Comparison of ENCODE assay signal across 1 cellular context in the genomic region with DNA sequence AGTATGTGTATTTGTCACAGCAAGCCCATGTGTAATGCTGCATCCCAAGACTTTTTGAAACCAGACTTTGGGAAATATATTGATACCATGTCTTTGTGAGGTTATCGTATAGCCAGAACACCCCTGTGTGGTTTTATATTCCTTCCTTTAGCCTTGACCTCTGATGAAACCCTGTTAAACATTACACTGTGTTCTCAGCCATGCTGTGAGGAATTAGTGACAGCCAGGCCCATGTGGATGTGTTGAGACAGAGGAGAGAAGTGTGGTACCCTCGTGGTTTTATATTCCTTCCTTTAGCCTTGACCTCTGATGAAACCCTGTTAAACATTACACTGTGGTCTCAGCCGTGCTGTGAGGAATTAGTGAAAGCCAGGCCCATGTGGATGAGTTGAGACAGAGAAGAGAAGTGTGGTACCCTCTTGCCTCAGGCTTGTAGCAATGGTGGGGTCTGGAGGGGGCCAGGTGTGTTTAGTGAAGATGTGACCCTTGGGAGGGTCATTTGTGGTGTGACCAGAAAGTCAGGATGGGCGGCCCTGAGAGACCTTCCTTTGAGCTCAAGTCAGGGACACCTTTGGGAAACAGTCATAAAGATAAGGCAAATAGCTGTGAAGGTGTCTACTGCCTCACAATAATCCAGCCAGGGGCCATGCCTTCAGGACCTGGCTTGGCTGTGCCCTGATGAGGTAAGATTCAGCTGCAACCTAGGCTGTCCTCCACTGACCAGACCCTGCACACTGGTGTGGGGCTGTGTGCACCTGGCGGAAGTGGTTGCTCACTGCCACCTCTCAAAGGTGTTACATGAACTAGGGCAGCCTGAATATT.
TF ChIP-seq lines count a peak whose summit lies in the region.

No MANE protein-coding gene starts in this region.

TF ChIP-seq in IMR-90, 13 proteins besides CTCF, POLR2A, EP300 and RAD21 (continued from another document):
- TF ChIP-seq FOS (IDR thresholded peaks at IDR 0.05; ENCODE audit: low read depth, low read length) = no peak
- no peak for TF ChIP-seq CEBPB (IDR thresholded peaks at IDR 0.05; ENCODE audit: low read depth, low read length)
- no peak for TF ChIP-seq BHLHE40 (IDR thresholded peaks at IDR 0.05; ENCODE audit: low read depth, low read length)
- TF ChIP-seq RFX5 (IDR thresholded peaks at IDR 0.05; ENCODE audit: low read depth, low read length) = no peak
- TF ChIP-seq SMC3 (IDR thresholded peaks at IDR 0.05; ENCODE audit: low read depth, low read length) = no peak
- TF ChIP-seq ELK1 (IDR thresholded peaks at IDR 0.05; ENCODE audit: borderline replicate concordance, low read depth, low read length) = no peak
- TF ChIP-seq RCOR1 (IDR thresholded peaks at IDR 0.05; ENCODE audit: insufficient replicate concordance, low read length) = no peak
- no peak for TF ChIP-seq MAFK (IDR thresholded peaks at IDR 0.05; ENCODE audit: low read depth, low read length)
